In the genomic region with DNA sequence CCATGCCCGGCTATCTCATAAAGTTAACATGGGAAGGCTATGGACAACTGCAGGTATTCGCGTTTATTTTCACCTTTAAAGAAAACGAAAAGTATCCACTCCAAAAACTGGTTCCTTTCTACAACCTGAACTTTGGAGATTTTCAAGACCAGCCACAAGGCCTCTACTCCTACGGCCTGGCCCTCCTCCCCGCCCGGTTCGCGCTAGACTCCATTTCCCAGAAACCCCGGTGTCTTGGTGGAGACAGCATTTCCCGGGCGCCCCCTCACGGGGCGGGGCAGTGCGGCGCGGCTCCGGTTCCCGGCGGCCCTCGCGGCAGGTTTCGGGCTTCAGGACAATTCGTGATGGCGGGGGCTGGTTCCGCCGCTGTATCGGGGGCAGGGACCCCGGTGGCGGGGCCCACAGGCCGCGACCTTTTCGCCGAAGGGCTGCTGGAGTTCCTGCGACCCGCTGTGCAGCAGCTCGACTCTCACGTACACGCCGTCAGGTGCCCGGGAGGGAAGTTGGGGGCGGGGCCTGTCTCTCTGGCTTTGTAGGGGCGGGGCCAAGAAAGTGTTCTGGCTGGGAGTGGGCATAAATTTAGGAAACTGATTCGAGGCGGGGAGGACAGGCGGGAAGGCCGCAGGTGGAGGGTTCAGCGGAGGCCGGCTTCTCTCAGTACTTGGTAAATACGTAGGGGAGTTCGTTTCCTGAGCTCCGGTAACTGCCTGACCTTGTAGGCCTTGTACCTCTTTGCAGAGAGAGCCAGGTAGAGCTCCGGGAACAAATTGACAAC, we compare ENCODE assay signal across 8 cellular contexts. TPM values are rescaled to one million over a fixed set of nuclear protein-coding genes. Genes with fewer than 3 reads are reported as not detected.
DNase-seq lines count a peak whose midpoint lies in the region; ATAC-seq, FAIRE-seq and TF ChIP-seq lines count a peak whose summit lies in the region.

A gene with protein sequence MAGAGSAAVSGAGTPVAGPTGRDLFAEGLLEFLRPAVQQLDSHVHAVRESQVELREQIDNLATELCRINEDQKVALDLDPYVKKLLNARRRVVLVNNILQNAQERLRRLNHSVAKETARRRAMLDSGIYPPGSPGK (plus strand): TSS at position 304 of the 775 bp plus-strand sequence. CDS start 41 bp downstream, at position 345.

- H3K27me3 ChIP-seq in adrenal gland: no peaks in the 10 kb centered on the region
- H3K27me3 ChIP-seq in heart left ventricle: no peaks in the 10 kb centered on the region
- H3K27me3 ChIP-seq in upper lobe of right lung: no peaks in the 10 kb centered on the region

- H3K4me1 ChIP-seq in adrenal gland (replicated peaks in 1 of 2) (peaks cover 10 to 18% of the 10 kb centered on the region in 2 donors), heart left ventricle (peaks cover 0 to 18% (median 12%) of the 10 kb centered on the region in 12 donors), upper lobe of right lung (peaks cover 8% of the 10 kb centered on the region)

- peaks cover 0 to 32% of the 10 kb centered on the region in 2 donors for H3K36me3 ChIP-seq in adrenal gland (replicated peaks in 1 of 2)
- H3K36me3 ChIP-seq in heart left ventricle: peaks cover 0 to 41% (median 34%) of the 10 kb centered on the region in 9 donors
- peaks cover 33% of the 10 kb centered on the region for H3K36me3 ChIP-seq in upper lobe of right lung

- peaks cover 20% of the 10 kb centered on the region for H3K4me1 Mint-ChIP-seq in progenitor cell of endocrine pancreas (ENCODE audit: low read depth)

- H3K4me3 ChIP-seq in adrenal gland (peak within 1 kb of the TSS; percentile 35 to 95 (median 89)), heart left ventricle (peak within 1 kb of the TSS; percentile 48 to 96 (median 82)), upper lobe of right lung (peak within 1 kb of the TSS; percentile 87)

- no peaks in the 10 kb centered on the region for H3K27me3 Mint-ChIP-seq in progenitor cell of endocrine pancreas

- peaks cover 15% of the 10 kb centered on the region for H3K36me3 Mint-ChIP-seq in progenitor cell of endocrine pancreas (ENCODE audit: insufficient read depth)

- peak; percentile 89 for FAIRE-seq in GM12892 (lab: Jason Lieb, UNC)

- ATAC-seq in HG02840 (IDR thresholded peaks at IDR 0.05; ENCODE audit: low FRiP score, unreplicated experiment) (peak; percentile 87), heart left ventricle (peak; percentile 94 to 98 (median 98)), upper lobe of right lung (peak; percentile 98)

- H3K9me3 ChIP-seq in adrenal gland (replicated peaks in 1 of 3): no peaks in the 10 kb centered on the region
- no peaks in the 10 kb centered on the region for H3K9me3 ChIP-seq in heart left ventricle
- no peaks in the 10 kb centered on the region for H3K9me3 ChIP-seq in upper lobe of right lung

- H3K27ac ChIP-seq in adrenal gland (peak within 1 kb of the TSS; percentile 72 to 99 (median 96)), heart left ventricle (peak within 1 kb of the TSS; percentile 88 to 99 (median 96)), upper lobe of right lung (peak within 1 kb of the TSS; percentile 94)

- WGBS in adrenal gland, 4 donors: 2 to 3% (median 2%) methylated on average over 35 to 53 of the region's 53 CpGs
- 2 to 4% (median 3%) methylated on average over 27 to 53 of the region's 53 CpGs for WGBS in heart left ventricle, 4 donors

- TF ChIP-seq CTCF in adrenal gland (IDR thresholded peaks at IDR 0.05): peak in 1 of 6 experiments; percentile 19
- TF ChIP-seq CTCF in heart left ventricle (IDR thresholded peaks at IDR 0.05): peak in 7 of 12 donors; percentile 10 to 46 (median 29)
- peak; percentile 22 for TF ChIP-seq CTCF in progenitor cell of endocrine pancreas (IDR thresholded peaks at IDR 0.05; ENCODE audit: unreplicated experiment)
- TF ChIP-seq CTCF in upper lobe of right lung (IDR thresholded peaks at IDR 0.05): peak; percentile 25

- H3K27ac Mint-ChIP-seq in progenitor cell of endocrine pancreas: peak within 1 kb of the TSS; percentile 96

- H3K4me3 Mint-ChIP-seq in progenitor cell of endocrine pancreas (ENCODE audit: low read depth): peak within 1 kb of the TSS; percentile 95

- TF ChIP-seq POLR2A in GM12892 (IDR thresholded peaks at IDR 0.05; ENCODE audit: low read depth, low read length) (peak; percentile 84), adrenal gland (IDR thresholded peaks at IDR 0.05) (peak; percentile 43 to 53), heart left ventricle (IDR thresholded peaks at IDR 0.05) (peak in 1 of 2 donors; percentile 70)

- DNase-seq in GM12892 (ENCODE audit: insufficient read length) (peak; percentile 92), NCI-H1436 treated with DMSO at 0.1 percent for 48 hours (lab: John Stamatoyannopoulos, UW) (peak; percentile 24), adrenal gland (peak; percentile 87 to 95 (median 93)), heart left ventricle (peak; percentile 93 to 95 (median 95)), progenitor cell of endocrine pancreas (ENCODE audit: low spot score, unreplicated experiment) (peak; percentile 75), upper lobe of right lung (peak; percentile 97)

- no peaks in the 10 kb centered on the region for H3K9me3 Mint-ChIP-seq in progenitor cell of endocrine pancreas (ENCODE audit: low read depth)

- intact Hi-C loops in T-helper 1 cell treated with Interleukin-12 subunit alpha and Interleukin-12 subunit beta and Interleukin-4 antibody, amounts not matched to agents 30 ng/mL and 1 ng/mL, for 36 hours (cut with micrococcal nuclease): loop anchor here (1.0 to 5.0 kb wide), 6 partner anchors 13 to 332 kb away; a partner anchor contains a TSS
- intact Hi-C loops in adrenal gland (cut with DNase I) (no loop called here), heart left ventricle (cut with DNase I) (loop anchor here in 1 of 10 donors (10.0 kb wide), 1 partner anchor 84 kb away; no protein-coding TSS in a partner anchor), upper lobe of right lung (cut with DNase I) (no loop called here)

RNA-seq across cellular contexts. Expression of the gene that starts here (rescaled TPM):
- polyA plus RNA-seq in GM12892 (2012; ENCODE audit: missing spikeins): 38.4 TPM
- total RNA-seq in T-helper 1 cell treated with Interleukin-12 subunit alpha and Interleukin-12 subunit beta and Interleukin-4 antibody, amounts not matched to agents 30 ng/mL and 1 ng/mL, for 36 hours: 36.2 and 41.6 TPM in 2 replicates
- total RNA-seq in adrenal gland (100 to 1,000 TPM in 3 of 8 donors, 10 to 100 TPM in 5; 48.3 to 176 (median 85.3) TPM), heart left ventricle (10 to 100 TPM; 53.7 to 88.7 (median 70.8) TPM), progenitor cell of endocrine pancreas (38.0 and 42.3 TPM in 2 replicates), upper lobe of right lung (32.7 TPM)
- polyA plus RNA-seq in adrenal gland (10 to 100 TPM; 37.7 to 50.8 (median 40.6) TPM), heart left ventricle (10 to 100 TPM; 57.7 to 58.9 TPM)

Comparison
In these comparisons a context has a peak if more than half of its experiments do, and no peak if none do; other contexts are left out.
1. Peak in every context shown above with its lines: DNase-seq, ATAC-seq, H3K4me3 ChIP-seq and H3K27ac ChIP-seq.
2. DNase-seq: peak in every context shown above with its lines; median percentile 97 in upper lobe of right lung; 95 in heart left ventricle; 93 in adrenal gland; 92 in GM12892; 75 in progenitor cell of endocrine pancreas; 24 in NCI-H1436 treated with DMSO at 0.1 percent for 48 hours.